In the genomic region with DNA sequence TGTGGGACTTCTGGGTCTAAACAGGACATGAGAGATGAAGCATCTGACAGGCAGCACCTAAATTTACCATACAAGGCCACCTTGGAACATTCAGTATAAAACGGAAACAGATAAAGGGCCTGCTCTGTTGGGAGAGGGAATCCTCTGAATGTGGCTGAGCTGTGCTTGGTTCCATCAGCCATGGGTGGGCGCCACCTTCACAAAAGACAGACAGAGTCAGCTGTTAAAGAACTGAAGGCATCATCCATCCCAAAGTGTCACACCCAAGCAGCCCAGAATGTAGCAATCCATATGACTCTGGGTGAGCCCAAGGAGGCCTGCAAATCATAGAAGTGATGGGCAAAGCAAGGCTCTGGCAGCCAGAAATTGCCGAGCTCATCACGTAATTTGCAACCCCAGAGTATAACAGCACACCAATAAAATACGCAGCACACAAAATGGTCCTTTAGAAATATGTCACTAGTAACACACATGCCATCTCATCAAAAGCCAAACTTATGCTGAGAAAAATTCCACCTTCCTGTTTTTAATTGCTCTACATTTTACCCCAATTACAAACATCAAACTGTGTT, we compare ENCODE assay signal across 11 cellular contexts. TPM values are rescaled to one million over a fixed set of nuclear protein-coding genes. Genes with fewer than 3 reads are reported as not detected.
DNase-seq lines count a peak whose midpoint lies in the region; ATAC-seq and TF ChIP-seq lines count a peak whose summit lies in the region.
"Had no signal": no experiment of that assay in that cellular context is flagged by ENCODE, and none has a peak within 500 bp of the region (broad histone marks: within the 10 kb centered on the region; RNA-seq: fewer than 3 reads in every experiment).

No MANE protein-coding gene starts in this region.

- peak; percentile 24 for TF ChIP-seq CTCF in C4-2B (conservative IDR thresholded peaks at IDR 0.05)
- TF ChIP-seq CTCF in HEK293 (tag by site-specific recombination; IDR thresholded peaks at IDR 0.05), result 0 out of 2 replicates have a peak, but pooled peaks have one; percentile 34
- peak; percentile 23; the same call in 1 of the 2 replicates for TF ChIP-seq CTCF in RWPE1 (conservative IDR thresholded peaks at IDR 0.05; ENCODE audit: low read depth)

- intact Hi-C loops in left ventricle myocardium superior (cut with micrococcal nuclease), result no loop called here

- ATAC-seq in left ventricle myocardium superior (peak; percentile 50), HG03521 (IDR thresholded peaks at IDR 0.05; ENCODE audit: unreplicated experiment) (no peak)

- DNase-seq in RWPE1 (ENCODE audit: low spot score) (no peak), left ventricle myocardium superior (no peak), DMS79 treated with DMSO at 0.1 percent for 48 hours (lab: John Stamatoyannopoulos, UW) (no peak), activated T-cell treated with anti-CD3 and anti-CD28 coated beads for 4 hours (no peak)
- no peak for DNase-seq in NK-92 treated with Interleukin-12 subunit alpha and Interleukin-12 subunit beta, amount 100 ng/mL, for 24 hours (lab: John Stamatoyannopoulos, UW)
- DNase-seq: GDM1; stimulated activated CD4-positive, alpha-beta T cell treated with anti-CD3 and anti-CD28 coated beads, Interleukin-4, amount 100 ng/mL, for 4 hours had no signal

- POLR2A ChIA-PET in HEK293 (lab: Yijun Ruan, JAX), result no interaction called here
- POLR2A ChIA-PET in RWPE1 (lab: Yijun Ruan, JAX; ENCODE audit: low non-redundant PET), result interaction anchor here (0.5 kb wide), 1 partner anchor 137 kb away, joined by 6 read pairs; no protein-coding TSS in a partner anchor

- no peak overlapping the region for H3K4me3 ChIP-seq in HEK293 (ENCODE audit: low read depth, low read length)

- no peaks in the 10 kb centered on the region for H3K9me3 ChIP-seq in HEK293 (ENCODE audit: control insufficient read depth, insufficient read depth, low read depth, low read length)

- no peak overlapping the region for H3K27ac ChIP-seq in C4-2B
- no peak overlapping the region for H3K27ac ChIP-seq in HEK293 (ENCODE audit: extremely low read depth, low read depth, low read length)
- no peak overlapping the region for H3K27ac ChIP-seq in RWPE1

- H3K36me3 ChIP-seq in HEK293 (ENCODE audit: control insufficient read depth in 2 of 2, insufficient read depth in 1 of 2, low read length in 2 of 2), result no peaks in the 10 kb centered on the region

- H3K4me1 ChIP-seq in HEK293 (ENCODE audit: control insufficient read depth, insufficient read depth, low read length), result no peaks in the 10 kb centered on the region

- CTCF ChIA-PET in HEK293 (lab: Yijun Ruan, JAX) (interaction anchor here (0.6 to 1.6 kb wide), 9 partner anchors 11 to 1298 kb away, joined by 3 to 13 read pairs (median 3); no protein-coding TSS in a partner anchor), RWPE1 (lab: Yijun Ruan, JAX) (no interaction called here)

TF ChIP-seq in HEK293, 187 proteins besides CTCF, POLR2A, EP300 and RAD21:
- peak; percentile 40 for TF ChIP-seq ZNF654 (tag by site-specific recombination; IDR thresholded peaks at IDR 0.05; ENCODE audit: low read depth)
- no peak for TF ChIP-seq TRIM28 (IDR thresholded peaks at IDR 0.05; ENCODE audit: borderline replicate concordance, low read length)
- TF ChIP-seq ZNF664 (tag by site-specific recombination; IDR thresholded peaks at IDR 0.05), result no peak
TF ChIP-seq in HEK293: peak in this region for 1.

RNA-seq across cellular contexts. Expression of a gene that starts 24.8 kb away (rescaled TPM):
- total RNA-seq in left ventricle myocardium superior, result 27.4 TPM
- total RNA-seq: LHCN-M2 had no signal
